ENCODE assay signal across 10 cellular contexts in the genomic region with DNA sequence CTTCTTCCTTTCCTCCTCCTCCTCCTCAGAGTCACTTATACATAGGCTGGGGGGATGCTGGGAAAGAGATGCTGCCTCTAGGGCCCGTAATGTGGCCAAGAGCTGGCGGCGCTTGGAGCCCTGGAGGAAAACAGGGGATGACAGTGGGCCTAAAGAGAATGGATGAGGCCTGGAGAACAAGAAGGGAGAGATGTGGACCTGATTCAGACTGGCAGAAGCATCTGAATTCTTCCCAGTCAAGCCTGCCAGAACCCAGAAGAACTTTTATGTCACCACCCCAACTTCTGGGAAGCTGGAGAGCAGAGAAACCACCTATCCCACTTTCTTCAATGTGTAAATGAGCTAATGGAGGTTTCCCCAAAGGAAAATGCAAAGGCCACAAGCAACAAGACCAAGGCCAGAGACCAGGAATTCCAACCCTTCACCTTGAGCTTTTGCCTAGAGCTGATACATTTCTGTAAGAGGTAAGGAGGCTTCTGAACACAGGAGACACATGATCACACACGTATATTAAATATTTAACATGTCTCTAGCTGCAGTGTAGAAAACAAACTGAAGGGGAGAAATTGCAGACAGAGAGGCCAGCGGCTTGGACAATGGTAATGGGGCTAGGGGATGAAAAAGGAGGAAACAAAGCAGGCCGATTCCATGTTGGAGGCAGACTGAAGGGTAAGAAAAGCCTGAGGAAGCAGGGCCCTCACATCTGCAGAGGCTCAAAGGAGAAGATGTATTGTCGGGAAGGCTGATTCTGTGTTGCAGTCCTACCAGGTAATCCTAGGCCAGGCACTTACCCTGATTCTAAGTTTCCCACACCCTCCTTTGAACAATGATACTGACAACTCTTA. TPM values are rescaled to one million over a fixed set of nuclear protein-coding genes. Genes with fewer than 3 reads are reported as not detected.
A peak's percentile ranks its signal among the peaks of the same experiment; 100 is the strongest.
DNase-seq lines count a peak whose midpoint lies in the region; ATAC-seq, FAIRE-seq and TF ChIP-seq lines count a peak whose summit lies in the region.
"Had no signal": no experiment of that assay in that cellular context is flagged by ENCODE, and none has a peak within 500 bp of the region (broad histone marks: within the 10 kb centered on the region; RNA-seq: fewer than 3 reads in every experiment).

No MANE protein-coding gene starts in this region.

- H3K4me3 Mint-ChIP-seq in stimulated activated naive CD8-positive, alpha-beta T cell treated with anti-CD3 and anti-CD28 coated beads, Interleukin-15, Interleukin-2, amounts not matched to agents 100 ng/mL and 50 ng/mL, for 24 hours, result no peak overlapping the region

- ATAC-seq in stimulated activated naive CD8-positive, alpha-beta T cell treated with anti-CD3 and anti-CD28 coated beads, Interleukin-15, Interleukin-2, amounts not matched to agents 100 U/mL and 50 U/mL, for 24 hours, result no peak
- ATAC-seq in mucosa of descending colon, result no peak

- no peaks in the 10 kb centered on the region for H3K36me3 ChIP-seq in mucosa of descending colon (ENCODE audit: low read depth)

- peaks cover 32% of the 10 kb centered on the region for H3K36me3 Mint-ChIP-seq in stimulated activated naive CD8-positive, alpha-beta T cell treated with anti-CD3 and anti-CD28 coated beads, Interleukin-15, Interleukin-2, amounts not matched to agents 100 ng/mL and 50 ng/mL, for 24 hours (ENCODE audit: low read depth)

- no peaks in the 10 kb centered on the region for H3K27me3 Mint-ChIP-seq in stimulated activated naive CD8-positive, alpha-beta T cell treated with anti-CD3 and anti-CD28 coated beads, Interleukin-15, Interleukin-2, amounts not matched to agents 100 ng/mL and 50 ng/mL, for 24 hours

- TF ChIP-seq CTCF in cardiac fibroblast (IDR thresholded peaks at IDR 0.05; ENCODE audit: low read depth, low read length) (no peak), mucosa of descending colon (IDR thresholded peaks at IDR 0.05) (no peak)

- FAIRE-seq in urothelium cell line (lab: Jason Lieb, UNC) (no peak), HTR-8/SVneo (lab: Jason Lieb, UNC) (no peak)
- FAIRE-seq: islet of Langerhans had no signal

- peaks cover 22% of the 10 kb centered on the region for H3K4me1 Mint-ChIP-seq in stimulated activated naive CD8-positive, alpha-beta T cell treated with anti-CD3 and anti-CD28 coated beads, Interleukin-15, Interleukin-2, amounts not matched to agents 100 ng/mL and 50 ng/mL, for 24 hours (ENCODE audit: low read depth)

- peak overlapping the region; percentile 88 to 97 for H3K4me3 ChIP-seq in cardiac fibroblast (replicated peaks in 1 of 2; ENCODE audit: low read depth in 2 of 2, low read length in 2 of 2)
- peak overlapping the region; percentile 91 for H3K4me3 ChIP-seq in mucosa of descending colon

- intact Hi-C loops in mucosa of descending colon (cut with DNase I, micrococcal nuclease), result loop anchor here in 1 of 2 donors (10.0 kb wide), 1 partner anchor 82 kb away; a partner anchor contains a TSS

- DNase-seq in stimulated activated naive CD8-positive, alpha-beta T cell treated with anti-CD3 and anti-CD28 coated beads, Interleukin-15, Interleukin-2, amounts not matched to agents 100 U/mL and 50 U/mL, for 24 hours, result no peak
- DNase-seq in cardiac fibroblast (ENCODE audit: low read depth in 2 of 2) (no peak), mucosa of descending colon (no peak), MV-4-11 (lab: John Stamatoyannopoulos, UW) (no peak), urothelium cell line (ENCODE audit: low spot score) (no peak), HTR-8/SVneo (ENCODE audit: insufficient read length, low spot score) (no peak), NK-92 (lab: John Stamatoyannopoulos, UW; ENCODE audit: unreplicated experiment) (no peak)
- DNase-seq: activated CD4-positive, alpha-beta T cell treated with anti-CD3 and anti-CD28 coated beads, Interleukin-2, amount 50 U/mL, for 1 hour had no signal

- H3K9me3 ChIP-seq in mucosa of descending colon, result no peaks in the 10 kb centered on the region

- H3K4me1 ChIP-seq in mucosa of descending colon (ENCODE audit: low read depth), result peaks cover 29% of the 10 kb centered on the region

- H3K27ac Mint-ChIP-seq in stimulated activated naive CD8-positive, alpha-beta T cell treated with anti-CD3 and anti-CD28 coated beads, Interleukin-15, Interleukin-2, amounts not matched to agents 100 ng/mL and 50 ng/mL, for 24 hours, result peak overlapping the region; percentile 18

- no peaks in the 10 kb centered on the region for H3K9me3 Mint-ChIP-seq in stimulated activated naive CD8-positive, alpha-beta T cell treated with anti-CD3 and anti-CD28 coated beads, Interleukin-15, Interleukin-2, amounts not matched to agents 100 ng/mL and 50 ng/mL, for 24 hours

RNA-seq across cellular contexts. Expression of a gene that starts 1.1 kb away (rescaled TPM):
- total RNA-seq in mucosa of descending colon, result 10 to 100 TPM; 20.5 to 33.7 (median 20.7) TPM

RNA-seq across cellular contexts. Expression of a gene that starts 1.3 kb away (rescaled TPM):
- total RNA-seq in mucosa of descending colon, result 100 to 1,000 TPM; 113 to 323 (median 115) TPM

RNA-seq across cellular contexts. Expression of a gene that starts 9.7 kb away (rescaled TPM):
- total RNA-seq in mucosa of descending colon, result 100 to 1,000 TPM in 2 of 3 donors, 10 to 100 TPM in 1; 84.0 to 135 (median 115) TPM

RNA-seq across cellular contexts. Expression of a gene that starts 16.9 kb away (rescaled TPM):
- 100 to 1,000 TPM in 1 of 3 donors, 10 to 100 TPM in 2; 86.4 to 116 (median 93.8) TPM for total RNA-seq in mucosa of descending colon

RNA-seq across cellular contexts. Expression of a gene that starts 53.3 kb away (rescaled TPM):
- 10 to 100 TPM in 1 of 3 donors, 1 to 10 TPM in 2; 3.5 to 38.8 (median 6.0) TPM for total RNA-seq in mucosa of descending colon
